12 cellular contexts compared by ENCODE assay signal in genomic region chr3:127751163-127751621, GRCh38.
DNase-seq lines count a peak whose midpoint lies in the region; ATAC-seq and TF ChIP-seq lines count a peak whose summit lies in the region.
"Had no signal": no experiment of that assay in that cellular context is flagged by ENCODE, and none has a peak within 500 bp of the region (broad histone marks: within the 10 kb centered on the region; RNA-seq: fewer than 3 reads in every experiment).

No MANE protein-coding gene starts in this region.

- POLR2A ChIA-PET in HCT116 (lab: Charles Lee), result no interaction called here

- TF ChIP-seq RAD21 in HCT116 (IDR thresholded peaks at IDR 0.05; ENCODE audit: low read depth), result no peak

- DNase-seq in Daoy (ENCODE audit: low read depth), result peak; percentile 74
- no peak for DNase-seq in HCT116 (ENCODE audit: low read depth, low spot score)
- DNase-seq in SJCRH30, result peak; percentile 92 to 96
- DNase-seq in osteocyte (ENCODE audit: extremely low spot score, unreplicated experiment), result no peak
- DNase-seq in smooth muscle cell (lab: John Stamatoyannopoulos, UW; ENCODE audit: unreplicated experiment), result no peak
- no peak for DNase-seq in ovary
- DNase-seq: hypothalamus, Right ventricle myocardium superior had no signal

- H3K4me1 ChIP-seq in HCT116 (ENCODE audit: control insufficient read depth in 1 of 2, insufficient read depth in 2 of 2, low read length in 2 of 2) (peaks cover 16 to 43% of the 10 kb centered on the region in 2 experiments), SJCRH30 (peaks cover 69% of the 10 kb centered on the region), smooth muscle cell (ENCODE audit: low read depth) (no peaks in the 10 kb centered on the region), ovary (ENCODE audit: insufficient read depth) (peaks cover 6% of the 10 kb centered on the region)
- H3K4me1 ChIP-seq: parathyroid adenoma had no signal

- no peak overlapping the region for H3K27ac ChIP-seq in HCT116 (ENCODE audit: low read depth, low read length)
- peak overlapping the region; percentile 99 for H3K27ac ChIP-seq in SJCRH30
- H3K27ac ChIP-seq in smooth muscle cell (ENCODE audit: low read depth), result no peak overlapping the region
- no peak overlapping the region for H3K27ac ChIP-seq in ovary
- H3K27ac ChIP-seq: parathyroid adenoma, VCaP had no signal

- H3K4me3 Mint-ChIP-seq in osteocyte (ENCODE audit: unreplicated experiment), result no peak overlapping the region

- H2AFZ ChIP-seq in HCT116 (ENCODE audit: low read depth, low read length, poor library complexity, severe bottlenecking) (no peak overlapping the region), smooth muscle cell (ENCODE audit: low read depth) (no peak overlapping the region)
- H2AFZ ChIP-seq: parathyroid adenoma had no signal

- no peaks in the 10 kb centered on the region for H4K20me1 ChIP-seq in HCT116 (ENCODE audit: insufficient read depth)
- H4K20me1 ChIP-seq in smooth muscle cell (ENCODE audit: low read depth), result no peaks in the 10 kb centered on the region

- no peak for TF ChIP-seq CTCF in HCT116 (IDR thresholded peaks at IDR 0.05 in 2 of 3, conservative IDR thresholded peaks at IDR 0.05 in 1 of 3; ENCODE audit: borderline replicate concordance in 1 of 3, insufficient read depth in 1 of 3, low read depth in 2 of 3, low read length in 2 of 3)
- no peak for TF ChIP-seq CTCF in osteocyte (IDR thresholded peaks at IDR 0.05)
- no peak for TF ChIP-seq CTCF in smooth muscle cell (IDR thresholded peaks at IDR 0.05; ENCODE audit: borderline replicate concordance, insufficient read depth, poor library complexity, severe bottlenecking)
- no peak for TF ChIP-seq CTCF in ovary (IDR thresholded peaks at IDR 0.05)

- H3K4me3 ChIP-seq in HCT116 (replicated peaks in 1 of 2; ENCODE audit: low read depth in 1 of 2, low read length in 2 of 2), result no peak overlapping the region
- peak overlapping the region; percentile 5 for H3K4me3 ChIP-seq in SJCRH30
- no peak overlapping the region for H3K4me3 ChIP-seq in smooth muscle cell
- H3K4me3 ChIP-seq in ovary, result no peak overlapping the region

- H3F3A ChIP-seq in smooth muscle cell (ENCODE audit: low read depth), result no peaks in the 10 kb centered on the region

- ATAC-seq in HCT116 (no peak), HG03095 (IDR thresholded peaks at IDR 0.05; ENCODE audit: unreplicated experiment) (no peak), GM19324 (IDR thresholded peaks at IDR 0.05; ENCODE audit: low FRiP score, unreplicated experiment) (no peak)

- H3K36me3 Mint-ChIP-seq in osteocyte (ENCODE audit: unreplicated experiment), result peaks cover 12% of the 10 kb centered on the region

- TF ChIP-seq EP300 in ovary (IDR thresholded peaks at IDR 0.05), result no peak

- H3K27me3 Mint-ChIP-seq in osteocyte (ENCODE audit: unreplicated experiment), result no peaks in the 10 kb centered on the region

- no peak for TF ChIP-seq POLR2A in HCT116 (IDR thresholded peaks at IDR 0.05; ENCODE audit: borderline replicate concordance, extremely low read depth, insufficient read depth, insufficient read length)
- TF ChIP-seq POLR2A in ovary (IDR thresholded peaks at IDR 0.05), result no peak

- H3K4me2 ChIP-seq in HCT116 (ENCODE audit: low read length), result peak overlapping the region; percentile 22
- H3K4me2 ChIP-seq in smooth muscle cell, result no peak overlapping the region

- intact Hi-C loops in HCT116 (cut with micrococcal nuclease) (loop anchor here (5.0 kb wide), 1 partner anchor 381 kb away; no protein-coding TSS in a partner anchor), ovary (cut with DNase I) (loop anchor here in 1 of 4 donors (10.0 kb wide), 1 partner anchor 74 kb away; the partner anchor contains the start of gene MGLL)

- H3K9me3 Mint-ChIP-seq in osteocyte (ENCODE audit: unreplicated experiment), result no peaks in the 10 kb centered on the region

- no peak overlapping the region for H3K9ac ChIP-seq in HCT116 (ENCODE audit: low read length)
- H3K9ac ChIP-seq in smooth muscle cell (ENCODE audit: low read depth), result no peak overlapping the region
- H3K9ac ChIP-seq: parathyroid adenoma had no signal

- H3K36me3 ChIP-seq in HCT116 (ENCODE audit: control insufficient read depth in 1 of 2, insufficient read depth in 2 of 2, low read length in 2 of 2) (no peaks in the 10 kb centered on the region), SJCRH30 (no peaks in the 10 kb centered on the region), smooth muscle cell (ENCODE audit: low read depth) (no peaks in the 10 kb centered on the region), ovary (no peaks in the 10 kb centered on the region)

- H3K9me3 ChIP-seq in HCT116 (ENCODE audit: control insufficient read depth in 1 of 2, insufficient read depth in 1 of 2, low read depth in 1 of 2, low read length in 2 of 2) (no peaks in the 10 kb centered on the region), SJCRH30 (replicated peaks) (no peaks in the 10 kb centered on the region), smooth muscle cell (replicated peaks; ENCODE audit: low read depth) (no peaks in the 10 kb centered on the region), ovary (no peaks in the 10 kb centered on the region)

- H3K4me1 Mint-ChIP-seq in osteocyte (ENCODE audit: unreplicated experiment), result peaks cover 66% of the 10 kb centered on the region

- RAD21 ChIA-PET in HCT116 (lab: Charles Lee; ENCODE audit: low non-redundant PET in 1 of 2, low total read pairs in 2 of 2, uncharacterized antibody in 2 of 2, unreplicated experiment in 2 of 2), result no interaction called here

- WGBS in smooth muscle cell (ENCODE audit: low lambda C conversion rate), result 83% methylated on average over 8 of the region's 8 CpGs
- 89 to 94% (median 93%) methylated on average over 8 of the region's 8 CpGs for WGBS in ovary, 3 donors

- no peaks in the 10 kb centered on the region for H3K79me2 ChIP-seq in HCT116 (ENCODE audit: insufficient read depth, low read length)
- no peaks in the 10 kb centered on the region for H3K79me2 ChIP-seq in smooth muscle cell (ENCODE audit: low read depth)
- H3K79me2 ChIP-seq: parathyroid adenoma had no signal

- CTCF ChIA-PET in HCT116 (lab: Charles Lee), result no interaction called here

- peak overlapping the region; percentile 96 for H3K27ac Mint-ChIP-seq in osteocyte (ENCODE audit: unreplicated experiment)

- BruUV-seq in HCT116 (replicated peaks; lab: Mats Ljungman, UMichigan), result no TSS peak

- H3K27me3 ChIP-seq in HCT116 (ENCODE audit: insufficient read depth, low read length), result no peaks in the 10 kb centered on the region
- no peaks in the 10 kb centered on the region for H3K27me3 ChIP-seq in SJCRH30
- no peaks in the 10 kb centered on the region for H3K27me3 ChIP-seq in smooth muscle cell (ENCODE audit: low read depth)
- no peaks in the 10 kb centered on the region for H3K27me3 ChIP-seq in ovary

- no peaks in the 10 kb centered on the region for H3K9me2 ChIP-seq in HCT116 (ENCODE audit: insufficient read depth)

TF ChIP-seq in HCT116, 20 proteins besides CTCF, POLR2A, EP300 and RAD21:
- TF ChIP-seq ZNF274 (IDR thresholded peaks at IDR 0.05; ENCODE audit: low read depth, low read length), result no peak
- TF ChIP-seq CEBPB (IDR thresholded peaks at IDR 0.05; ENCODE audit: low read depth), result no peak
- TF ChIP-seq FOSL1 (IDR thresholded peaks at IDR 0.05; ENCODE audit: low read depth), result no peak
- TF ChIP-seq EZH2phosphoT487 (IDR thresholded peaks at IDR 0.05; ENCODE audit: borderline replicate concordance), result no peak
- TF ChIP-seq SRF (IDR thresholded peaks at IDR 0.05; ENCODE audit: low read depth), result no peak
- TF ChIP-seq EGR1 (IDR thresholded peaks at IDR 0.05; ENCODE audit: low read depth), result no peak
- TF ChIP-seq ZFX (IDR thresholded peaks at IDR 0.05), result no peak

Comparison
In these comparisons a context has a peak if more than half of its experiments do, and no peak if none do; other contexts are left out.
1. DNase-seq: peak in Daoy (single experiment) and SJCRH30 (2 of 2); none in HCT116 (single experiment), osteocyte (single experiment), smooth muscle cell (single experiment) and ovary (0 of 5).